8 cellular contexts compared by ENCODE assay signal in the genomic region with DNA sequence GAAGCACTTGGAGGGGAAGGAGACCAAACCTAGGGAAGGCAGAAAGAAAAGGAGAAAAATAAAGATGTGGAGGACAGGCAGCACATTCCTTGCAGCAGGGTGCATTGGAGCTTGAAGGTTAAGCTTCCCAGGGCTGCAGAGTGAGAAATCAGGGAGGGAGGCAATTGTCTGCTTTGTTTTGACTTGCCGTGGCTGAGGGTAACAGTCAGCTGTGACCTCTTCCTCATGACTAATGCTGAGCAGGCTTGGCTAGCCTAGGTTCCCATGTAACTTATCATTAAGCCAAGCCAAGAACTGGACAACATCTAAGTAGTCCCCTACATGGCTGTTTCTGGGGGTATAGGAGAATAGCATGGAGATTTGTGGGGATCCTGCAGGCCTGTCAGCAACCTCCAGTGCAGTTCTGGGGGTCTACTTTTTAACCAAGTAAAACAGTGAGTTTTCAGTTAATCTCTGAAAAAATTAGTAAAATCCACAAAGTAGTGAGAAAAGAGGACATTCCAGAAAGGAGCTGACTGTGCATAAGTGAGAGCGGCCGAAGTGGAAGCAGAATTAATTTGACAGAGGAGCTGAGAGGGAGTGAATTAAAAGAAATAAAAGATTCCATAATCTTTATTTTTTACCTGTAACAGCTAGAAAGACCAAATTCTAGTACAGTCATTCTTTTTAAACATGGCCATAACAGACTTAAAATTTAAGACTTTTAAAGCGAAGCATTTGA.
DNase-seq lines count a peak whose midpoint lies in the region; ATAC-seq and TF ChIP-seq lines count a peak whose summit lies in the region.

No MANE protein-coding gene starts in this region.

- WGBS in right lobe of liver (ENCODE audit: insufficient coverage, low coverage, low lambda C conversion rate, missing lambda C conversion rate), result 59% methylated on average over 4 of the region's 4 CpGs
- WGBS in transverse colon (ENCODE audit: low coverage in 1 of 2), 2 donors, result 67 to 72% methylated on average over 3 to 4 of the region's 4 CpGs

- TF ChIP-seq CTCF in dorsolateral prefrontal cortex (IDR thresholded peaks at IDR 0.05 in 54 of 56, conservative IDR thresholded peaks at IDR 0.05 in 2 of 56; ENCODE audit: low read depth in 1 of 56, partially characterized antibody in 56 of 56), result no peak
- no peak for TF ChIP-seq CTCF in right lobe of liver (IDR thresholded peaks at IDR 0.05)
- no peak for TF ChIP-seq CTCF in transverse colon (IDR thresholded peaks at IDR 0.05)

- H3K27ac ChIP-seq in dorsolateral prefrontal cortex (peak overlapping the region in 44 of 59 donors; percentile 6 to 85 (median 56)), right lobe of liver (no peak overlapping the region), transverse colon (peak overlapping the region; percentile 13 to 67 (median 46))

- H3K4me3 ChIP-seq in dorsolateral prefrontal cortex (peak overlapping the region in 3 of 59 donors; percentile 8 to 22 (median 14)), right lobe of liver (no peak overlapping the region), transverse colon (no peak overlapping the region)

- H3K4me1 ChIP-seq in right lobe of liver, result no peaks in the 10 kb centered on the region
- H3K4me1 ChIP-seq in transverse colon, result peaks cover 0 to 13% (median 6%) of the 10 kb centered on the region in 4 donors

- TF ChIP-seq POLR2A in right lobe of liver (IDR thresholded peaks at IDR 0.05), result no peak
- TF ChIP-seq POLR2A in transverse colon (IDR thresholded peaks at IDR 0.05), result no peak

- TF ChIP-seq EP300 in transverse colon (IDR thresholded peaks at IDR 0.05; ENCODE audit: low read depth), result no peak

- no peaks in the 10 kb centered on the region for H3K36me3 ChIP-seq in right lobe of liver
- no peaks in the 10 kb centered on the region for H3K36me3 ChIP-seq in transverse colon

- in situ Hi-C loops in transverse colon (cut with MboI; ENCODE audit: low pct_ligation_motif_present in 1 of 4, low pct_unique_long_range_greater_than_20kb in 1 of 4, low sequenced_read_pairs in 3 of 4), result no loop called here

- peak; percentile 4 for DNase-seq in NCI-H1694 treated with DMSO at 0.1 percent for 48 hours (lab: John Stamatoyannopoulos, UW)
- no peak for DNase-seq in NCI-H1694 (lab: John Stamatoyannopoulos, UW)
- no peak for DNase-seq in dorsolateral prefrontal cortex
- no peak for DNase-seq in right lobe of liver
- DNase-seq in transverse colon, result peak; percentile 12
- no peak for DNase-seq in GM19238 (ENCODE audit: insufficient read length, low spot score)
- no peak for DNase-seq in activated CD4-positive, CD25-positive, alpha-beta regulatory T cell (lab: John Stamatoyannopoulos, UW)
- no peak for DNase-seq in DMS153 treated with DMSO at 0.1 percent for 48 hours (lab: John Stamatoyannopoulos, UW; ENCODE audit: unreplicated experiment)

- peak in 3 of 4 donors; percentile 56 to 83 (median 65) for ATAC-seq in right lobe of liver

- no peaks in the 10 kb centered on the region for H3K9me3 ChIP-seq in right lobe of liver
- no peaks in the 10 kb centered on the region for H3K9me3 ChIP-seq in transverse colon

- H3K27me3 ChIP-seq in dorsolateral prefrontal cortex (no peaks in the 10 kb centered on the region), right lobe of liver (no peaks in the 10 kb centered on the region), transverse colon (no peaks in the 10 kb centered on the region)

- intact Hi-C loops in dorsolateral prefrontal cortex (cut with DNase I), result loop anchor here (5.0 to 10.0 kb wide), 3 partner anchors 109 to 151 kb away; a partner anchor contains a TSS
- intact Hi-C loops in right lobe of liver (cut with DNase I), result no loop called here
- intact Hi-C loops in transverse colon (cut with DNase I; ENCODE audit: low total_unique reads), result no loop called here

Comparison
In these comparisons a context has a peak if more than half of its experiments do, and no peak if none do; other contexts are left out.
1. DNase-seq: peak in NCI-H1694 treated with DMSO at 0.1 percent for 48 hours (single experiment) and transverse colon (single experiment); none in NCI-H1694 (single experiment), dorsolateral prefrontal cortex (0 of 10), right lobe of liver (0 of 3), GM19238 (single experiment), activated CD4-positive, CD25-positive, alpha-beta regulatory T cell (0 of 4) and DMS153 treated with DMSO at 0.1 percent for 48 hours (single experiment).
2. H3K27ac ChIP-seq: peak in dorsolateral prefrontal cortex (44 of 59) and transverse colon (4 of 4); none in right lobe of liver (0 of 3).
3. intact Hi-C loops: an anchor here in dorsolateral prefrontal cortex (5.0 to 10.0 kb wide); none called in right lobe of liver and transverse colon.